Comparison of ENCODE assay signal across 8 cellular contexts in genomic region chr3:125886006-125886405, GRCh38.
A peak's percentile ranks its signal among the peaks of the same experiment; 100 is the strongest.
DNase-seq lines count a peak whose midpoint lies in the region; FAIRE-seq and TF ChIP-seq lines count a peak whose summit lies in the region.
"Not testable (repeated sequence)": the region's sequence is repeated elsewhere in the genome, so short reads cannot be mapped to it uniquely, and the experiment has no call there.

No MANE protein-coding gene starts in this region.

- H3K4me1 Mint-ChIP-seq in nephron = peaks cover 14% of the 10 kb centered on the region

- not testable (repeated sequence) for H3K27me3 ChIP-seq in right atrium auricular region

- DNase-seq in C1 segment of cervical spinal cord (lab: John Stamatoyannopoulos, UW) (peak in 13 of 14 donors; percentile 0 to 58 (median 12)), NCI-H2107 treated with DMSO at 0.1 percent for 48 hours (lab: John Stamatoyannopoulos, UW; ENCODE audit: unreplicated experiment) (peak; percentile 93), RCC 7860 (ENCODE audit: low spot score) (peak; percentile 4), coronary artery (ENCODE audit: low spot score) (peak; percentile 77), right atrium auricular region (ENCODE audit: low spot score) (peak; percentile 76), superior temporal gyrus (ENCODE audit: extremely low spot score) (peak; percentile 75)

- H3K4me1 ChIP-seq in right atrium auricular region = not testable (repeated sequence)

- 0 out of 2 replicates have a peak, but pooled peaks have one; percentile 1 for TF ChIP-seq RAD21 in Ishikawa (IDR thresholded peaks at IDR 0.05; ENCODE audit: low read depth)

- not testable (repeated sequence) for H3K4me3 Mint-ChIP-seq in nephron

- TF ChIP-seq CTCF in coronary artery (IDR thresholded peaks at IDR 0.05); right atrium auricular region (IDR thresholded peaks at IDR 0.05); nephron (IDR thresholded peaks at IDR 0.05; ENCODE audit: unreplicated experiment in 3 of 3): not testable (repeated sequence)

- H3K4me3 ChIP-seq in coronary artery = peak overlapping the region; percentile 48
- not testable (repeated sequence) for H3K4me3 ChIP-seq in right atrium auricular region

- not testable (repeated sequence) for H3K36me3 ChIP-seq in right atrium auricular region

- H3K27ac Mint-ChIP-seq in nephron = peak overlapping the region in 2 of 3 experiments; percentile 18 to 37

- H3K36me3 Mint-ChIP-seq in nephron (ENCODE audit: low read depth) = peaks cover 71% of the 10 kb centered on the region

- peaks cover 27% of the 10 kb centered on the region for H3K9me3 Mint-ChIP-seq in nephron

- H3K27ac ChIP-seq in coronary artery = peak overlapping the region in 1 of 2 donors; percentile 54
- H3K27ac ChIP-seq in right atrium auricular region = peak overlapping the region; percentile 16 to 33

- FAIRE-seq in RCC 7860 (lab: Jason Lieb, UNC) = not testable (repeated sequence)

- not testable (repeated sequence) for H3K27me3 Mint-ChIP-seq in nephron (ENCODE audit: low read depth)

- not testable (repeated sequence) for H3K9me3 ChIP-seq in right atrium auricular region

- not testable (repeated sequence) for TF ChIP-seq EP300 in Ishikawa (IDR thresholded peaks at IDR 0.05; ENCODE audit: borderline replicate concordance)

TF ChIP-seq in Ishikawa, 13 proteins besides CTCF, POLR2A, EP300 and RAD21:
- TF ChIP-seq NFIC (IDR thresholded peaks at IDR 0.05) (peak; percentile 91), TEAD4 (IDR thresholded peaks at IDR 0.05) (peak; percentile 43), MAX (IDR thresholded peaks at IDR 0.05) (0 out of 2 replicates have a peak, but pooled peaks have one; percentile 15), TCF12 (IDR thresholded peaks at IDR 0.05; ENCODE audit: low read depth) (peak; percentile 54), YY1 (IDR thresholded peaks at IDR 0.05; ENCODE audit: low read depth) (peak; percentile 23; the same call in 1 of the 2 replicates)

Comparison
In these comparisons a context has a peak if more than half of its experiments do, and no peak if none do; other contexts are left out.
1. DNase-seq: peak in every context shown above with its lines; median percentile 93 in NCI-H2107 treated with DMSO at 0.1 percent for 48 hours; 77 in coronary artery; 76 in right atrium auricular region; 75 in superior temporal gyrus; 12 in C1 segment of cervical spinal cord; 4 in RCC 7860.